In genomic region chr1:212288614-212289013, GRCh38 we compare ENCODE assay signal across 12 cellular contexts. TPM values are rescaled to one million over a fixed set of nuclear protein-coding genes. Genes with fewer than 3 reads are reported as not detected.
DNase-seq lines count a peak whose midpoint lies in the region; ATAC-seq, FAIRE-seq and TF ChIP-seq lines count a peak whose summit lies in the region.
"Had no signal": no experiment of that assay in that cellular context is flagged by ENCODE, and none has a peak within 500 bp of the region (broad histone marks: within the 10 kb centered on the region; RNA-seq: fewer than 3 reads in every experiment).

No MANE protein-coding gene starts in this region.

- intact Hi-C loops in activated CD4-positive, alpha-beta T cell treated with anti-CD3 and anti-CD28 coated beads, Interleukin-2, amount 10 ng/mL, durations not matched to agents 24 days and 14 days (cut with micrococcal nuclease): loop anchor here (5.0 to 10.0 kb wide), 2 partner anchors 351 to 454 kb away; partner anchors contain the start of gene LPGAT1
- intact Hi-C loops in stomach (cut with DNase I; ENCODE audit: low total_unique reads): no loop called here

- FAIRE-seq in HTR-8/SVneo (lab: Jason Lieb, UNC): no peak
- FAIRE-seq: urothelium cell line had no signal

- ATAC-seq in T-helper 17 cell: no peak
- no peak for ATAC-seq in GM18870 (IDR thresholded peaks at IDR 0.05; ENCODE audit: unreplicated experiment)

- peak overlapping the region; percentile 83 for H3K4me3 Mint-ChIP-seq in activated CD4-positive, alpha-beta T cell treated with anti-CD3 and anti-CD28 coated beads, Interleukin-2, amount 10 ng/mL, durations not matched to agents 24 days and 14 days
- H3K4me3 Mint-ChIP-seq in T-helper 17 cell: peak overlapping the region; percentile 91

- no peaks in the 10 kb centered on the region for H3K27me3 ChIP-seq in stomach

- no peak overlapping the region for H3K4me3 ChIP-seq in fibroblast of pulmonary artery (replicated peaks; ENCODE audit: low read depth, low read length)
- peak overlapping the region; percentile 24 to 86 (median 70) for H3K4me3 ChIP-seq in stomach

- no peaks in the 10 kb centered on the region for H3K36me3 ChIP-seq in stomach

- H3K27me3 Mint-ChIP-seq in activated CD4-positive, alpha-beta T cell treated with anti-CD3 and anti-CD28 coated beads, Interleukin-2, amount 10 ng/mL, durations not matched to agents 24 days and 14 days: no peaks in the 10 kb centered on the region
- no peaks in the 10 kb centered on the region for H3K27me3 Mint-ChIP-seq in T-helper 17 cell

- TF ChIP-seq CTCF in fibroblast of pulmonary artery (IDR thresholded peaks at IDR 0.05; ENCODE audit: low read length, missing control alignments) (no peak), stomach (IDR thresholded peaks at IDR 0.05) (no peak)

- no peak for TF ChIP-seq EP300 in stomach (IDR thresholded peaks at IDR 0.05)

- no peak overlapping the region for H3K27ac Mint-ChIP-seq in activated CD4-positive, alpha-beta T cell treated with anti-CD3 and anti-CD28 coated beads, Interleukin-2, amount 10 ng/mL, durations not matched to agents 24 days and 14 days
- peak overlapping the region; percentile 84 for H3K27ac Mint-ChIP-seq in T-helper 17 cell

- H3K4me1 Mint-ChIP-seq in activated CD4-positive, alpha-beta T cell treated with anti-CD3 and anti-CD28 coated beads, Interleukin-2, amount 10 ng/mL, durations not matched to agents 24 days and 14 days: peaks cover 59% of the 10 kb centered on the region
- peaks cover 54% of the 10 kb centered on the region for H3K4me1 Mint-ChIP-seq in T-helper 17 cell

- no peak for DNase-seq in activated CD4-positive, alpha-beta T cell treated with anti-CD3 and anti-CD28 coated beads, Interleukin-2, amount 10 ng/mL, durations not matched to agents 24 days and 14 days
- no peak for DNase-seq in activated CD4-positive, alpha-beta T cell treated with anti-CD3 and anti-CD28 coated beads, Interleukin-2, amount 50 U/mL, for 4 hours
- DNase-seq in T-helper 17 cell (no peak), fibroblast of pulmonary artery (ENCODE audit: low read depth) (peak; percentile 43), stomach (no peak), HTR-8/SVneo (ENCODE audit: insufficient read length, low spot score) (no peak)
- no peak for DNase-seq in stimulated activated naive CD4-positive, alpha-beta T cell (lab: John Stamatoyannopoulos, UW)
- DNase-seq: activated effector memory CD4-positive, alpha-beta T cell treated with Interleukin-2 at 50 U/mL for 16 hours; NCI-H2171 had no signal

- H3K4me1 ChIP-seq in stomach: peaks cover 10 to 77% (median 55%) of the 10 kb centered on the region in 4 donors

- H3K36me3 Mint-ChIP-seq in activated CD4-positive, alpha-beta T cell treated with anti-CD3 and anti-CD28 coated beads, Interleukin-2, amount 10 ng/mL, durations not matched to agents 24 days and 14 days (ENCODE audit: low read depth): peaks cover 13% of the 10 kb centered on the region
- peaks cover 3% of the 10 kb centered on the region for H3K36me3 Mint-ChIP-seq in T-helper 17 cell (ENCODE audit: low read depth)

- H3K9me3 ChIP-seq in T-helper 17 cell (ENCODE audit: control insufficient read depth, low read length, poor library complexity, severe bottlenecking) (no peaks in the 10 kb centered on the region), stomach (no peaks in the 10 kb centered on the region)

- no peaks in the 10 kb centered on the region for H3K9me3 Mint-ChIP-seq in activated CD4-positive, alpha-beta T cell treated with anti-CD3 and anti-CD28 coated beads, Interleukin-2, amount 10 ng/mL, durations not matched to agents 24 days and 14 days

- H3K27ac ChIP-seq in stomach: peak overlapping the region in 2 of 5 donors; percentile 42 to 100
- H3K27ac ChIP-seq: C4-2B had no signal

- TF ChIP-seq POLR2A in stomach (IDR thresholded peaks at IDR 0.05): no peak

RNA-seq across cellular contexts. Expression of gene PPP2R5A, which starts 3.4 kb away (rescaled TPM):
- 43.6 and 44.4 TPM in 2 replicates for total RNA-seq in activated CD4-positive, alpha-beta T cell treated with anti-CD3 and anti-CD28 coated beads, Interleukin-2, amount 10 ng/mL, durations not matched to agents 24 days and 14 days
- total RNA-seq in T-helper 17 cell: 10 to 100 TPM; 52.1 to 52.4 TPM
- 10 to 100 TPM; 38.4 to 69.6 (median 57.2) TPM for total RNA-seq in stomach
- 10 to 100 TPM; 40.4 to 72.6 (median 40.5) TPM for polyA plus RNA-seq in stomach
